Comparison of ENCODE assay signal across 34 cellular contexts in genomic region chr20:34829191-34829590, GRCh38. TPM values are rescaled to one million over a fixed set of nuclear protein-coding genes. Genes with fewer than 3 reads are reported as not detected.
DNase-seq lines count a peak whose midpoint lies in the region; ATAC-seq and TF ChIP-seq lines count a peak whose summit lies in the region.
"Had no signal": no experiment of that assay in that cellular context is flagged by ENCODE, and none has a peak within 500 bp of the region (broad histone marks: within the 10 kb centered on the region; RNA-seq: fewer than 3 reads in every experiment).

No MANE protein-coding gene starts in this region.

- BruUV-seq in PC-9 (replicated peaks; lab: Mats Ljungman, UMichigan), result no TSS peak

- peak overlapping the region; percentile 18 for H3K4me3 Mint-ChIP-seq in natural killer cell
- no peak overlapping the region for H3K4me3 Mint-ChIP-seq in natural killer cell treated with Interleukin-12 subunit alpha and Interleukin-12 subunit beta and Interleukin-15 and Interleukin-18, amount 100 ng/mL, for 72 hours

- H3K27ac Mint-ChIP-seq in natural killer cell, result no peak overlapping the region
- H3K27ac Mint-ChIP-seq in natural killer cell treated with Interleukin-12 subunit alpha and Interleukin-12 subunit beta and Interleukin-15 and Interleukin-18, amount 100 ng/mL, for 72 hours, result no peak overlapping the region
- H3K27ac Mint-ChIP-seq: activated T-helper 2 cell treated with anti-CD3 and anti-CD28 coated beads, Interferon-gamma antibody, Interleukin-2, Interleukin-4, amounts not matched to agents 10 μg/mL and 5 μg/mL and 100 μg/mL, durations not matched to agents 14 hours and 24 hours and 36 hours; CD4-positive, CD25-positive, alpha-beta regulatory T cell had no signal

- DNase-seq in natural killer cell (no peak), PC-9 (no peak), fibroblast of pulmonary artery (ENCODE audit: low read depth) (no peak), DMS 273 (lab: John Stamatoyannopoulos, UW; ENCODE audit: unreplicated experiment) (no peak), posterior cingulate gyrus (no peak), SJCRH30 (no peak), NCI-H2081 (lab: John Stamatoyannopoulos, UW) (no peak)
- no peak for DNase-seq in natural killer cell treated with Interleukin-12 subunit alpha and Interleukin-12 subunit beta and Interleukin-15 and Interleukin-18, amount 100 ng/mL, for 72 hours (ENCODE audit: low spot score)
- DNase-seq: activated CD4-positive, alpha-beta T cell treated with anti-CD3 and anti-CD28 coated beads for 48 hours; activated CD8-positive, alpha-beta memory T cell treated with anti-CD3 and anti-CD28 coated beads for 24 hours; activated naive CD4-positive, alpha-beta T cell treated with anti-CD3 and anti-CD28 coated beads, Interleukin-2, amount 50 U/mL, for 16 hours; activated T-cell treated with anti-CD3 and anti-CD28 coated beads for 4 hours; body of pancreas; CD4-positive, CD25-positive, alpha-beta regulatory T cell; cerebellar nuclear complex; dorsolateral prefrontal cortex; H7; lower lobe of right lung; naive thymus-derived CD8-positive, alpha-beta T cell; NCI-H1092 treated with DMSO at 0.1 percent for 48 hours; NCI-H1694 treated with DMSO at 0.1 percent for 48 hours; NCI-H2171 treated with DMSO at 0.1 percent for 48 hours; NCI-H510A treated with DMSO at 0.1 percent for 48 hours; NK-92 treated with Interleukin-12 subunit alpha and Interleukin-12 subunit beta, amount 100 ng/mL, for 24 hours; ovary; retina; small intestine; stimulated activated naive CD4-positive, alpha-beta T cell treated with Interleukin-2 at 50 U/mL for 16 hours; SW 1271; upper lobe of right lung had no signal

- no peaks in the 10 kb centered on the region for H3K36me3 Mint-ChIP-seq in natural killer cell
- no peaks in the 10 kb centered on the region for H3K36me3 Mint-ChIP-seq in natural killer cell treated with Interleukin-12 subunit alpha and Interleukin-12 subunit beta and Interleukin-15 and Interleukin-18, amount 100 ng/mL, for 72 hours
- H3K36me3 Mint-ChIP-seq: CD4-positive, CD25-positive, alpha-beta regulatory T cell; naive thymus-derived CD8-positive, alpha-beta T cell had no signal

- H3K27me3 Mint-ChIP-seq in natural killer cell (ENCODE audit: low read depth in 2 of 2), result peaks cover 11 to 20% of the 10 kb centered on the region in 2 donors
- peaks cover 14 to 21% of the 10 kb centered on the region in 2 donors for H3K27me3 Mint-ChIP-seq in natural killer cell treated with Interleukin-12 subunit alpha and Interleukin-12 subunit beta and Interleukin-15 and Interleukin-18, amount 100 ng/mL, for 72 hours

- H3K9me3 ChIP-seq in PC-9 (ENCODE audit: insufficient read depth, low read depth) (no peaks in the 10 kb centered on the region), SJCRH30 (replicated peaks) (no peaks in the 10 kb centered on the region)
- H3K9me3 ChIP-seq: A549, body of pancreas, lower lobe of right lung, ovary, suprapubic skin, upper lobe of right lung had no signal

- peaks cover 3% of the 10 kb centered on the region; the same call in 1 of the 2 replicates for H4K20me1 ChIP-seq in PC-9 (ENCODE audit: insufficient read depth)

- H3K4me1 Mint-ChIP-seq in natural killer cell, result peaks cover 13 to 14% of the 10 kb centered on the region in 2 donors
- peaks cover 11 to 13% of the 10 kb centered on the region in 2 donors for H3K4me1 Mint-ChIP-seq in natural killer cell treated with Interleukin-12 subunit alpha and Interleukin-12 subunit beta and Interleukin-15 and Interleukin-18, amount 100 ng/mL, for 72 hours (ENCODE audit: low read depth in 2 of 2)

- no peaks in the 10 kb centered on the region for H3K9me2 ChIP-seq in PC-9 (ENCODE audit: insufficient read depth)

- CTCF ChIA-PET in PC-9 (lab: Charles Lee), result no interaction called here

- H3K4me2 ChIP-seq in PC-9, result no peak overlapping the region
- H3K4me2 ChIP-seq: A549, hepatocyte had no signal

- TF ChIP-seq CTCF in natural killer cell (IDR thresholded peaks at IDR 0.05), result no peak
- TF ChIP-seq CTCF in PC-9 (conservative IDR thresholded peaks at IDR 0.05), result 0 out of 2 replicates have a peak, but pooled peaks have one; percentile 10
- peak; percentile 8 for TF ChIP-seq CTCF in fibroblast of pulmonary artery (IDR thresholded peaks at IDR 0.05; ENCODE audit: low read length, missing control alignments)

- ATAC-seq in natural killer cell, result no peak
- no peak for ATAC-seq in natural killer cell treated with Interleukin-12 subunit alpha and Interleukin-12 subunit beta and Interleukin-15 and Interleukin-18, amount 100 ng/mL, for 72 hours
- ATAC-seq: A549; body of pancreas; lower lobe of right lung; naive thymus-derived CD8-positive, alpha-beta T cell; upper lobe of right lung had no signal

- H3K79me2 ChIP-seq in PC-9 (ENCODE audit: low read depth), result peaks cover 8% of the 10 kb centered on the region

- no peaks in the 10 kb centered on the region for H3K9me3 Mint-ChIP-seq in natural killer cell
- H3K9me3 Mint-ChIP-seq in natural killer cell treated with Interleukin-12 subunit alpha and Interleukin-12 subunit beta and Interleukin-15 and Interleukin-18, amount 100 ng/mL, for 72 hours, result no peaks in the 10 kb centered on the region
- H3K9me3 Mint-ChIP-seq: activated T-helper 2 cell treated with anti-CD3 and anti-CD28 coated beads, Interferon-gamma antibody, Interleukin-2, Interleukin-4, amounts not matched to agents 10 μg/mL and 5 μg/mL and 100 μg/mL, durations not matched to agents 14 hours and 24 hours and 36 hours; CD4-positive, CD25-positive, alpha-beta regulatory T cell; naive thymus-derived CD8-positive, alpha-beta T cell had no signal

- POLR2A ChIA-PET in PC-9 (lab: Charles Lee; ENCODE audit: unreplicated experiment), result interaction anchor here (0.6 kb wide), 1 partner anchor 266 kb away, joined by 4 read pairs; no protein-coding TSS in a partner anchor

- no peak overlapping the region for H2AFZ ChIP-seq in PC-9
- H2AFZ ChIP-seq: hepatocyte had no signal

- H3K27ac ChIP-seq in PC-9, result no peak overlapping the region
- H3K27ac ChIP-seq in SJCRH30, result no peak overlapping the region
- H3K27ac ChIP-seq: A549, body of pancreas, dorsolateral prefrontal cortex, hepatocyte, lower lobe of right lung, ovary, suprapubic skin, upper lobe of right lung had no signal

- no peaks in the 10 kb centered on the region for H3K27me3 ChIP-seq in PC-9 (ENCODE audit: insufficient read depth, low read depth)
- H3K27me3 ChIP-seq in SJCRH30, result peaks cover 4% of the 10 kb centered on the region; the same call in 1 of the 2 replicates
- H3K27me3 ChIP-seq: body of pancreas, dorsolateral prefrontal cortex, hepatocyte, ovary, suprapubic skin, upper lobe of right lung had no signal

- H3K36me3 ChIP-seq in PC-9 (ENCODE audit: low read depth), result no peaks in the 10 kb centered on the region
- H3K36me3 ChIP-seq in SJCRH30, result no peaks in the 10 kb centered on the region
- H3K36me3 ChIP-seq: lower lobe of right lung, ovary, suprapubic skin, upper lobe of right lung had no signal

- H3K4me3 ChIP-seq in PC-9, result no peak overlapping the region
- H3K4me3 ChIP-seq in fibroblast of pulmonary artery (replicated peaks; ENCODE audit: low read depth, low read length), result no peak overlapping the region
- no peak overlapping the region for H3K4me3 ChIP-seq in SJCRH30
- H3K4me3 ChIP-seq: A549, body of pancreas, dorsolateral prefrontal cortex, hepatocyte, lower lobe of right lung, ovary, suprapubic skin, upper lobe of right lung had no signal

- H3K4me1 ChIP-seq in PC-9 (replicated peaks; ENCODE audit: insufficient read depth) (peaks cover 8% of the 10 kb centered on the region; the same call in 1 of the 2 replicates), SJCRH30 (0 out of 2 replicates have a peak, but pooled peaks cover 4% of the 10 kb centered on the region)

- intact Hi-C loops in natural killer cell (cut with micrococcal nuclease) (no loop called here), PC-9 (cut with micrococcal nuclease; ENCODE audit: unreplicated experiment) (no loop called here), posterior cingulate gyrus (cut with DNase I) (no loop called here)

- peaks cover 10% of the 10 kb centered on the region; the same call in 1 of the 2 replicates for H3F3A ChIP-seq in PC-9 (ENCODE audit: insufficient read depth, low read depth)

RNA-seq across cellular contexts. Expression of gene NCOA6, which starts 3.7 kb away (rescaled TPM):
- total RNA-seq in natural killer cell (10 to 100 TPM; 34.7 to 41.6 (median 37.0) TPM), PC-9 (2021) (26.7 and 35.1 TPM in 2 replicates)
- total RNA-seq in natural killer cell treated with Interleukin-12 subunit alpha and Interleukin-12 subunit beta and Interleukin-15 and Interleukin-18, amount 100 ng/mL, for 72 hours, result 10 to 100 TPM; 24.7 to 30.7 TPM
- 21.5 and 22.2 TPM in 2 replicates for total RNA-seq in SJCRH30 (2014; rRNA removed; shearing (Covaris generic))

RNA-seq across cellular contexts. Expression of gene GGT7, which starts 43.5 kb away (rescaled TPM):
- total RNA-seq in natural killer cell (10 to 100 TPM in 2 of 3 donors, 1 to 10 TPM in 1; 7.4 to 12.8 (median 12.1) TPM), PC-9 (2021) (6.5 and 9.4 TPM in 2 replicates)
- 1 to 10 TPM; 4.0 to 7.3 TPM for total RNA-seq in natural killer cell treated with Interleukin-12 subunit alpha and Interleukin-12 subunit beta and Interleukin-15 and Interleukin-18, amount 100 ng/mL, for 72 hours
- 7.5 and 11.8 TPM in 2 replicates for total RNA-seq in SJCRH30 (2014; rRNA removed; shearing (Covaris generic))

RNA-seq across cellular contexts. Expression of gene ACSS2, which starts 47.2 kb away (rescaled TPM):
- total RNA-seq in natural killer cell (10 to 100 TPM in 1 of 3 donors, 1 to 10 TPM in 2; 2.4 to 11.4 (median 7.5) TPM), PC-9 (2021) (81.1 and 108 TPM in 2 replicates)
- 10 to 100 TPM in 1 of 2 donors, 1 to 10 TPM in 1; 2.4 to 13.4 TPM for total RNA-seq in natural killer cell treated with Interleukin-12 subunit alpha and Interleukin-12 subunit beta and Interleukin-15 and Interleukin-18, amount 100 ng/mL, for 72 hours
- 14.8 and 18.0 TPM in 2 replicates for total RNA-seq in SJCRH30 (2014; rRNA removed; shearing (Covaris generic))
